1 cellular context compared by ENCODE assay signal in genomic region chr19:56120371-56121179, GRCh38.
TF ChIP-seq lines count a peak whose summit lies in the region.

No MANE protein-coding gene starts in this region.

TF ChIP-seq in HepG2, 621 proteins besides CTCF, POLR2A, EP300 and RAD21 (continued from another document and continues in another):
- TF ChIP-seq ZNF646 (CRISPR knock-in tag; IDR thresholded peaks at IDR 0.05) = no peak
- TF ChIP-seq ZSCAN25 (CRISPR knock-in tag; IDR thresholded peaks at IDR 0.05) = peak; percentile 91
- TF ChIP-seq ATF7-NPFF (CRISPR knock-in tag; IDR thresholded peaks at IDR 0.05; ENCODE audit: low read depth) = peak; percentile 74
- TF ChIP-seq SRSF9 (IDR thresholded peaks at IDR 0.05; ENCODE audit: borderline replicate concordance, insufficient read depth, low read depth, low read length, poor library complexity, severe bottlenecking) = no peak
- no peak for TF ChIP-seq PLSCR1 (CRISPR knock-in tag; IDR thresholded peaks at IDR 0.05; ENCODE audit: borderline replicate concordance)
- TF ChIP-seq MAFK (conservative IDR thresholded peaks at IDR 0.05 in 1 of 2, IDR thresholded peaks at IDR 0.05 in 1 of 2; ENCODE audit: low read length in 2 of 2) = no peak
- TF ChIP-seq TCF12 (IDR thresholded peaks at IDR 0.05) = no peak
- TF ChIP-seq TCF12 (CRISPR knock-in tag; IDR thresholded peaks at IDR 0.05) = no peak
- TF ChIP-seq ARID4A (CRISPR knock-in tag; IDR thresholded peaks at IDR 0.05; ENCODE audit: borderline replicate concordance) = peak; percentile 88
- TF ChIP-seq ZNF138 (CRISPR knock-in tag; IDR thresholded peaks at IDR 0.05; ENCODE audit: low read depth) = 0 out of 2 replicates have a peak, but pooled peaks have one; percentile 78
- peak; percentile 96 for TF ChIP-seq SAP130 (CRISPR knock-in tag; IDR thresholded peaks at IDR 0.05; ENCODE audit: low read depth)
- TF ChIP-seq IKZF1 (IDR thresholded peaks at IDR 0.05) = no peak
- TF ChIP-seq HMGXB3 (CRISPR knock-in tag; IDR thresholded peaks at IDR 0.05; ENCODE audit: borderline replicate concordance) = 0 out of 2 replicates have a peak, but pooled peaks have one; percentile 34
- no peak for TF ChIP-seq SCMH1 (CRISPR knock-in tag; IDR thresholded peaks at IDR 0.05; ENCODE audit: borderline replicate concordance)
- no peak for TF ChIP-seq BRCA1 (CRISPR knock-in tag; IDR thresholded peaks at IDR 0.05)
- TF ChIP-seq ZBTB7A (CRISPR knock-in tag; IDR thresholded peaks at IDR 0.05) = no peak
- TF ChIP-seq IRF9 (CRISPR knock-in tag; IDR thresholded peaks at IDR 0.05; ENCODE audit: borderline replicate concordance) = no peak; the same call in 1 of the 2 replicates
- no peak for TF ChIP-seq PLRG1 (conservative IDR thresholded peaks at IDR 0.05)
- no peak; the same call in 1 of the 2 replicates for TF ChIP-seq JUNB (CRISPR knock-in tag; IDR thresholded peaks at IDR 0.05; ENCODE audit: borderline replicate concordance)
- peak; percentile 43; the same call in 1 of the 2 replicates for TF ChIP-seq HIC2 (CRISPR knock-in tag; IDR thresholded peaks at IDR 0.05; ENCODE audit: low read depth)
- TF ChIP-seq ZBTB1 (CRISPR knock-in tag; IDR thresholded peaks at IDR 0.05; ENCODE audit: borderline replicate concordance) = no peak
- no peak; the same call in none of the 2 replicates for TF ChIP-seq IRX3 (CRISPR knock-in tag; IDR thresholded peaks at IDR 0.05; ENCODE audit: borderline replicate concordance, low read depth)
- no peak for TF ChIP-seq ZNF33A (CRISPR knock-in tag; IDR thresholded peaks at IDR 0.05; ENCODE audit: borderline replicate concordance)
- 0 out of 2 replicates have a peak, but pooled peaks have one; percentile 28 for TF ChIP-seq ZNF552 (CRISPR knock-in tag; IDR thresholded peaks at IDR 0.05; ENCODE audit: borderline replicate concordance)
- TF ChIP-seq ZFAT (CRISPR knock-in tag; conservative IDR thresholded peaks at IDR 0.05) = no peak
- no peak for TF ChIP-seq ZNF136 (CRISPR knock-in tag; IDR thresholded peaks at IDR 0.05; ENCODE audit: low read depth)
- peak; percentile 74; the same call in 1 of the 2 replicates for TF ChIP-seq ZNF343 (CRISPR knock-in tag; IDR thresholded peaks at IDR 0.05)
- no peak for TF ChIP-seq ZNF7 (CRISPR knock-in tag; IDR thresholded peaks at IDR 0.05)
- TF ChIP-seq ZNF367 (CRISPR knock-in tag; IDR thresholded peaks at IDR 0.05; ENCODE audit: borderline replicate concordance) = no peak
- peak; percentile 61 for TF ChIP-seq ATF3 (CRISPR knock-in tag; IDR thresholded peaks at IDR 0.05)
- TF ChIP-seq TEAD2 (CRISPR knock-in tag; IDR thresholded peaks at IDR 0.05) = no peak
- TF ChIP-seq MED13 (CRISPR knock-in tag; IDR thresholded peaks at IDR 0.05) = peak; percentile 68; the same call in 1 of the 2 replicates
- no peak for TF ChIP-seq CENPT (CRISPR knock-in tag; IDR thresholded peaks at IDR 0.05; ENCODE audit: low read depth)
- TF ChIP-seq EZH2 (conservative IDR thresholded peaks at IDR 0.05; ENCODE audit: low read depth, low read length) = no peak
- TF ChIP-seq ZNF780A (CRISPR knock-in tag; IDR thresholded peaks at IDR 0.05) = no peak
- TF ChIP-seq THYN1 (CRISPR knock-in tag; IDR thresholded peaks at IDR 0.05; ENCODE audit: borderline replicate concordance, low read depth) = no peak
- no peak for TF ChIP-seq TBL1XR1 (IDR thresholded peaks at IDR 0.05; ENCODE audit: borderline replicate concordance, low read length, partially characterized antibody)
- TF ChIP-seq ZMAT5 (CRISPR knock-in tag; IDR thresholded peaks at IDR 0.05; ENCODE audit: borderline replicate concordance, low read depth) = no peak
- peak; percentile 86 for TF ChIP-seq THAP11 (CRISPR knock-in tag; IDR thresholded peaks at IDR 0.05)
- TF ChIP-seq AGO2 (optimal IDR thresholded peaks at IDR 0.05; ENCODE audit: low read depth, low read length) = peak; percentile 88
- TF ChIP-seq CHD4 (IDR thresholded peaks at IDR 0.05; ENCODE audit: borderline replicate concordance, low read length) = no peak
- TF ChIP-seq ZNF737 (CRISPR knock-in tag; IDR thresholded peaks at IDR 0.05; ENCODE audit: borderline replicate concordance) = no peak
- no peak for TF ChIP-seq SMARCE1 (IDR thresholded peaks at IDR 0.05; ENCODE audit: borderline replicate concordance)
- TF ChIP-seq JUN (CRISPR knock-in tag; IDR thresholded peaks at IDR 0.05) = no peak
- peak; percentile 67; the same call in 1 of the 2 replicates for TF ChIP-seq ZNF772 (CRISPR knock-in tag; IDR thresholded peaks at IDR 0.05)
